In genomic region chr7:135768990-135769389, GRCh38 we compare ENCODE assay signal across 17 cellular contexts. TPM values are rescaled to one million over a fixed set of nuclear protein-coding genes. Genes with fewer than 3 reads are reported as not detected.
DNase-seq lines count a peak whose midpoint lies in the region; ATAC-seq and TF ChIP-seq lines count a peak whose summit lies in the region.
"Had no signal": no experiment of that assay in that cellular context is flagged by ENCODE, and none has a peak within 500 bp of the region (broad histone marks: within the 10 kb centered on the region; RNA-seq: fewer than 3 reads in every experiment).

No MANE protein-coding gene starts in this region.

- intact Hi-C loops in sciatic nerve (cut with DNase I): no loop called here

- H3K4me1 Mint-ChIP-seq in brain: peaks cover 55% of the 10 kb centered on the region
- H3K4me1 Mint-ChIP-seq: naive B cell had no signal

- peaks cover 7% of the 10 kb centered on the region for H3K27me3 Mint-ChIP-seq in brain

- ATAC-seq in sciatic nerve (peak; percentile 38), GM19467 (IDR thresholded peaks at IDR 0.05; ENCODE audit: unreplicated experiment) (no peak), HG03135 (IDR thresholded peaks at IDR 0.05; ENCODE audit: unreplicated experiment) (no peak)
- ATAC-seq: gastroesophageal sphincter had no signal

- peak overlapping the region in 1 of 5 experiments; percentile 61 for H3K4me3 Mint-ChIP-seq in brain
- H3K4me3 Mint-ChIP-seq: naive B cell; stimulated activated naive CD8-positive, alpha-beta T cell treated with anti-CD3 and anti-CD28 coated beads, Interleukin-15, Interleukin-2, amounts not matched to agents 100 ng/mL and 50 ng/mL, for 24 hours had no signal

- peak overlapping the region in 4 of 5 experiments; percentile 50 to 91 (median 63) for H3K27ac Mint-ChIP-seq in brain
- H3K27ac Mint-ChIP-seq: naive B cell; stimulated activated naive CD8-positive, alpha-beta T cell treated with anti-CD3 and anti-CD28 coated beads, Interleukin-15, Interleukin-2, amounts not matched to agents 100 ng/mL and 50 ng/mL, for 24 hours had no signal

- peaks cover 0 to 11% (median 0%) of the 10 kb centered on the region in 5 experiments for H3K9me3 Mint-ChIP-seq in brain
- H3K9me3 Mint-ChIP-seq: stimulated activated naive CD8-positive, alpha-beta T cell treated with anti-CD3 and anti-CD28 coated beads, Interleukin-15, Interleukin-2, amounts not matched to agents 100 ng/mL and 50 ng/mL, for 24 hours had no signal

- TF ChIP-seq CTCF in brain (conservative IDR thresholded peaks at IDR 0.05): no peak

- H3K36me3 Mint-ChIP-seq in brain: no peaks in the 10 kb centered on the region
- H3K36me3 Mint-ChIP-seq: naive B cell had no signal

- DNase-seq in NCI-H146 treated with DMSO at 0.1 percent for 48 hours (lab: John Stamatoyannopoulos, UW; ENCODE audit: unreplicated experiment) (peak; percentile 8), hippocampal formation (lab: John Stamatoyannopoulos, UW) (peak; percentile 21 to 52), sciatic nerve (ENCODE audit: low spot score) (no peak), NCI-H345 treated with DMSO at 0.1 percent for 48 hours (lab: John Stamatoyannopoulos, UW; ENCODE audit: unreplicated experiment) (no peak), NCI-H1694 treated with DMSO at 0.1 percent for 48 hours (lab: John Stamatoyannopoulos, UW) (no peak)
- DNase-seq: activated CD4-positive, CD25-positive, alpha-beta regulatory T cell treated with anti-CD3 and anti-CD28 coated beads, Interleukin-2, amount 50 U/mL, for 72 hours; dermis blood vessel endothelial cell; naive B cell; NCI-H1436 treated with DMSO at 0.1 percent for 48 hours; NCI-H226 had no signal

RNA-seq across cellular contexts. Expression of gene FAM180A, which starts 20.4 kb away (rescaled TPM):
- not detected for polyA plus RNA-seq in brain (ENCODE audit: insufficient read depth, low read depth, low replicate concordance)
- total RNA-seq in sciatic nerve: 8.0 TPM
- total RNA-seq: dermis blood vessel endothelial cell, lung microvascular endothelial cell had no signal

RNA-seq across cellular contexts. Expression of gene SLC13A4, which starts 41.0 kb away (rescaled TPM):
- 7.1 TPM for polyA plus RNA-seq in brain (ENCODE audit: insufficient read depth, low read depth, low replicate concordance)
- 0.27 TPM for total RNA-seq in sciatic nerve
- total RNA-seq: dermis blood vessel endothelial cell, lung microvascular endothelial cell, SJSA1 had no signal

Comparison
In these comparisons a context has a peak if more than half of its experiments do, and no peak if none do; other contexts are left out.
1. DNase-seq: peak in NCI-H146 treated with DMSO at 0.1 percent for 48 hours (single experiment) and hippocampal formation (2 of 2); none in sciatic nerve (single experiment), NCI-H345 treated with DMSO at 0.1 percent for 48 hours (single experiment) and NCI-H1694 treated with DMSO at 0.1 percent for 48 hours (single experiment).